ENCODE assay signal across 30 cellular contexts in genomic region chr2:95734976-95735890, GRCh38.
DNase-seq lines count a peak whose midpoint lies in the region; ATAC-seq and TF ChIP-seq lines count a peak whose summit lies in the region.
"Had no signal": no experiment of that assay in that cellular context is flagged by ENCODE, and none has a peak within 500 bp of the region (broad histone marks: within the 10 kb centered on the region; RNA-seq: fewer than 3 reads in every experiment).

No MANE protein-coding gene starts in this region.

- intact Hi-C loops in activated T-helper 2 cell treated with anti-CD3 and anti-CD28 coated beads, Interferon-gamma antibody, Interleukin-2, Interleukin-4, amounts not matched to agents 10 μg/mL and 5 μg/mL and 100 μg/mL, durations not matched to agents 14 hours and 24 hours and 36 hours (cut with micrococcal nuclease) = no loop called here

- H2AFZ ChIP-seq in SK-N-SH (ENCODE audit: low read depth) = no peak overlapping the region
- H2AFZ ChIP-seq: GM23248 had no signal

- H3K4me1 Mint-ChIP-seq in activated T-helper 2 cell treated with anti-CD3 and anti-CD28 coated beads, Interferon-gamma antibody, Interleukin-2, Interleukin-4, amounts not matched to agents 10 μg/mL and 5 μg/mL and 100 μg/mL, durations not matched to agents 14 hours and 24 hours and 36 hours (ENCODE audit: low read depth) = no peaks in the 10 kb centered on the region
- H3K4me1 Mint-ChIP-seq: activated CD4-positive, alpha-beta T cell treated with anti-CD3 and anti-CD28 coated beads, Interleukin-2, amount 10 ng/mL, durations not matched to agents 24 days and 14 days; B cell; central memory CD8-positive, alpha-beta T cell; immature natural killer cell; mesothelial cell of epicardium; natural killer cell had no signal

- H3K9me2 ChIP-seq in SK-N-SH = no peaks in the 10 kb centered on the region

- no peak for TF ChIP-seq CTCF in SK-N-SH (IDR thresholded peaks at IDR 0.05)

- H3K27ac ChIP-seq in SK-N-SH (ENCODE audit: low read depth in 2 of 2, low read length in 1 of 2) = no peak overlapping the region
- H3K27ac ChIP-seq: A549, GM23248, uterus, WERI-Rb-1 had no signal

- TF ChIP-seq RAD21 in SK-N-SH (IDR thresholded peaks at IDR 0.05; ENCODE audit: low read length) = no peak

- H3K27me3 Mint-ChIP-seq in activated T-helper 2 cell treated with anti-CD3 and anti-CD28 coated beads, Interferon-gamma antibody, Interleukin-2, Interleukin-4, amounts not matched to agents 10 μg/mL and 5 μg/mL and 100 μg/mL, durations not matched to agents 14 hours and 24 hours and 36 hours (ENCODE audit: low read depth) = peaks cover 24% of the 10 kb centered on the region

- no peaks in the 10 kb centered on the region for H3K36me3 Mint-ChIP-seq in activated T-helper 2 cell treated with anti-CD3 and anti-CD28 coated beads, Interferon-gamma antibody, Interleukin-2, Interleukin-4, amounts not matched to agents 10 μg/mL and 5 μg/mL and 100 μg/mL, durations not matched to agents 14 hours and 24 hours and 36 hours (ENCODE audit: low read depth)
- H3K36me3 Mint-ChIP-seq: immature natural killer cell, mesothelial cell of epicardium, natural killer cell had no signal

- no peaks in the 10 kb centered on the region for H3K36me3 ChIP-seq in SK-N-SH (replicated peaks in 1 of 2; ENCODE audit: control insufficient read depth in 1 of 2, insufficient read depth in 2 of 2, low read length in 1 of 2)
- H3K36me3 ChIP-seq: thoracic aorta, uterus, WERI-Rb-1 had no signal

- CTCF ChIA-PET in SK-N-SH (lab: Yijun Ruan, JAX) = interaction anchor here (1.3 kb wide), 1 partner anchor 346 kb away, joined by 5 read pairs; no protein-coding TSS in a partner anchor

- H4K20me1 ChIP-seq in SK-N-SH (ENCODE audit: insufficient read depth) = no peaks in the 10 kb centered on the region

- WGBS in SK-N-SH (ENCODE audit: low lambda C conversion rate) = 35% methylated on average over 8 of the region's 8 CpGs

- no peaks in the 10 kb centered on the region for H3K79me2 ChIP-seq in SK-N-SH (ENCODE audit: insufficient read depth)

- DNase-seq in SK-N-SH (no peak), NOMO-1 (lab: John Stamatoyannopoulos, UW; ENCODE audit: unreplicated experiment in 2 of 2) (peak; percentile 3 to 40), left lobe of liver (ENCODE audit: low spot score) (no peak), NCI-H82 treated with DMSO at 0.1 percent for 48 hours (lab: John Stamatoyannopoulos, UW; ENCODE audit: unreplicated experiment) (no peak), cerebellum (ENCODE audit: low spot score) (no peak)
- DNase-seq in activated T-helper 2 cell treated with anti-CD3 and anti-CD28 coated beads, Interferon-gamma antibody, Interleukin-2, Interleukin-4, amounts not matched to agents 10 μg/mL and 5 μg/mL and 100 μg/mL, durations not matched to agents 14 hours and 24 hours and 36 hours (ENCODE audit: low spot score) = no peak
- DNase-seq: activated CD4-positive, alpha-beta T cell treated with anti-CD3 and anti-CD28 coated beads, Interleukin-2, amount 10 ng/mL, durations not matched to agents 24 days and 14 days; activated naive CD4-positive, alpha-beta T cell; activated T-cell treated with anti-CD3 and anti-CD28 coated beads, Interleukin-2, amount 50 U/mL, for 48 hours; DMS153; GM23248; hypothalamus; immature natural killer cell; Kasumi-1; natural killer cell; NCI-H1105; NCI-H2029; NCI-H526; occipital lobe; uterus; WERI-Rb-1 had no signal

- H3K4me3 Mint-ChIP-seq in activated T-helper 2 cell treated with anti-CD3 and anti-CD28 coated beads, Interferon-gamma antibody, Interleukin-2, Interleukin-4, amounts not matched to agents 10 μg/mL and 5 μg/mL and 100 μg/mL, durations not matched to agents 14 hours and 24 hours and 36 hours (ENCODE audit: low read depth) = no peak overlapping the region
- H3K4me3 Mint-ChIP-seq: activated CD4-positive, alpha-beta T cell treated with anti-CD3 and anti-CD28 coated beads, Interleukin-2, amount 10 ng/mL, durations not matched to agents 24 days and 14 days; B cell; central memory CD8-positive, alpha-beta T cell; immature natural killer cell; mesothelial cell of epicardium; natural killer cell; stimulated activated naive CD8-positive, alpha-beta T cell treated with anti-CD3 and anti-CD28 coated beads, Interleukin-15, Interleukin-2, amounts not matched to agents 100 ng/mL and 50 ng/mL, for 24 hours; T-helper 2 cell treated with Interferon-gamma antibody and Interleukin-4, amounts not matched to agents 5 μg/mL and 100 μg/mL, for 36 hours had no signal

- peaks cover 9% of the 10 kb centered on the region; the same call in 1 of the 2 replicates for H3K27me3 ChIP-seq in SK-N-SH (ENCODE audit: insufficient read depth)
- H3K27me3 ChIP-seq: uterus had no signal

- H3K27ac Mint-ChIP-seq in activated T-helper 2 cell treated with anti-CD3 and anti-CD28 coated beads, Interferon-gamma antibody, Interleukin-2, Interleukin-4, amounts not matched to agents 10 μg/mL and 5 μg/mL and 100 μg/mL, durations not matched to agents 14 hours and 24 hours and 36 hours = no peak overlapping the region
- H3K27ac Mint-ChIP-seq: activated CD4-positive, alpha-beta T cell treated with anti-CD3 and anti-CD28 coated beads, Interleukin-2, amount 10 ng/mL, durations not matched to agents 24 days and 14 days; B cell; immature natural killer cell; mesothelial cell of epicardium; natural killer cell; stimulated activated naive CD8-positive, alpha-beta T cell treated with anti-CD3 and anti-CD28 coated beads, Interleukin-15, Interleukin-2, amounts not matched to agents 100 ng/mL and 50 ng/mL, for 24 hours; T-helper 2 cell treated with Interferon-gamma antibody and Interleukin-4, amounts not matched to agents 5 μg/mL and 100 μg/mL, for 36 hours had no signal

- TF ChIP-seq EP300 in SK-N-SH (IDR thresholded peaks at IDR 0.05; ENCODE audit: borderline replicate concordance in 1 of 2, low read depth in 1 of 2, low read length in 1 of 2) = no peak

- no peaks in the 10 kb centered on the region for H3K4me1 ChIP-seq in SK-N-SH (ENCODE audit: control insufficient read depth in 1 of 2, insufficient read depth in 2 of 2, low read depth in 1 of 2, low read length in 1 of 2)
- H3K4me1 ChIP-seq: A549, uterus had no signal

- no peak overlapping the region for H3K4me3 ChIP-seq in SK-N-SH (ENCODE audit: low read depth in 2 of 2, low read length in 1 of 2)
- H3K4me3 ChIP-seq: A549, GM23248, thoracic aorta, uterus had no signal

- H3K4me2 ChIP-seq in SK-N-SH = no peak overlapping the region
- H3K4me2 ChIP-seq: A549 had no signal

- H3K9me3 Mint-ChIP-seq in activated T-helper 2 cell treated with anti-CD3 and anti-CD28 coated beads, Interferon-gamma antibody, Interleukin-2, Interleukin-4, amounts not matched to agents 10 μg/mL and 5 μg/mL and 100 μg/mL, durations not matched to agents 14 hours and 24 hours and 36 hours = no peaks in the 10 kb centered on the region
- H3K9me3 Mint-ChIP-seq: activated CD4-positive, alpha-beta T cell treated with anti-CD3 and anti-CD28 coated beads, Interleukin-2, amount 10 ng/mL, durations not matched to agents 24 days and 14 days; central memory CD8-positive, alpha-beta T cell; immature natural killer cell; mesothelial cell of epicardium; natural killer cell; stimulated activated naive CD8-positive, alpha-beta T cell treated with anti-CD3 and anti-CD28 coated beads, Interleukin-15, Interleukin-2, amounts not matched to agents 100 ng/mL and 50 ng/mL, for 24 hours; T-helper 2 cell treated with Interferon-gamma antibody and Interleukin-4, amounts not matched to agents 5 μg/mL and 100 μg/mL, for 36 hours had no signal

- H3F3A ChIP-seq in SK-N-SH (replicated peaks; ENCODE audit: insufficient read depth) = no peaks in the 10 kb centered on the region

- POLR2A ChIA-PET in SK-N-SH (lab: Yijun Ruan, JAX) = no interaction called here

- H3K9me3 ChIP-seq in SK-N-SH = no peaks in the 10 kb centered on the region
- H3K9me3 ChIP-seq: A549, thoracic aorta, uterus had no signal

- ATAC-seq in SK-N-SH treated with all-trans-retinoic acid at 6 μM for 48 hours (no peak), left lobe of liver (peak; percentile 17), HG03520 (IDR thresholded peaks at IDR 0.05; ENCODE audit: unreplicated experiment) (no peak)
- ATAC-seq: A549, natural killer cell had no signal

- no peak overlapping the region for H3K9ac ChIP-seq in SK-N-SH
- H3K9ac ChIP-seq: GM23248 had no signal

TF ChIP-seq in SK-N-SH, 30 proteins besides CTCF, POLR2A, EP300 and RAD21 (continues in another document):
- TF ChIP-seq SIN3A (IDR thresholded peaks at IDR 0.05; ENCODE audit: borderline replicate concordance, low read depth, low read length) = no peak

TF ChIP-seq in SK-N-SH treated with all-trans-retinoic acid at 6 μM for 48 hours, 23 proteins besides CTCF, POLR2A, EP300 and RAD21:
- TF ChIP-seq CSDC2 (CRISPR knock-in tag; IDR thresholded peaks at IDR 0.05) (no peak), SNAI2 (CRISPR knock-in tag; IDR thresholded peaks at IDR 0.05) (no peak), CSRNP3 (CRISPR knock-in tag; IDR thresholded peaks at IDR 0.05) (no peak), ZFP30 (CRISPR knock-in tag; IDR thresholded peaks at IDR 0.05) (no peak), ZFP3 (CRISPR knock-in tag; IDR thresholded peaks at IDR 0.05) (no peak)

Comparison
In these comparisons a context has a peak if more than half of its experiments do, and no peak if none do; other contexts are left out.
1. DNase-seq: peak in NOMO-1 (2 of 2); none in SK-N-SH (single experiment), left lobe of liver (single experiment), NCI-H82 treated with DMSO at 0.1 percent for 48 hours (single experiment), activated T-helper 2 cell treated with anti-CD3 and anti-CD28 coated beads, Interferon-gamma antibody, Interleukin-2, Interleukin-4, amounts not matched to agents 10 μg/mL and 5 μg/mL and 100 μg/mL, durations not matched to agents 14 hours and 24 hours and 36 hours (single experiment) and cerebellum (single experiment).